22 cellular contexts compared by ENCODE assay signal in genomic region chr18:49412673-49413072, GRCh38. TPM values are rescaled to one million over a fixed set of nuclear protein-coding genes. Genes with fewer than 3 reads are reported as not detected.
A peak's percentile ranks its signal among the peaks of the same experiment; 100 is the strongest.
DNase-seq lines count a peak whose midpoint lies in the region; ATAC-seq, FAIRE-seq and TF ChIP-seq lines count a peak whose summit lies in the region.
"Had no signal": no experiment of that assay in that cellular context is flagged by ENCODE, and none has a peak within 500 bp of the region (broad histone marks: within the 10 kb centered on the region; RNA-seq: fewer than 3 reads in every experiment).

No MANE protein-coding gene starts in this region.

- peaks cover 35 to 54% (median 43%) of the 10 kb centered on the region in 4 donors for H3K4me1 Mint-ChIP-seq in CD4-positive, CD25-positive, alpha-beta regulatory T cell
- peaks cover 19% of the 10 kb centered on the region for H3K4me1 Mint-ChIP-seq in activated CD8-positive, alpha-beta T cell treated with anti-CD3 and anti-CD28 coated beads, Interleukin-2, amount 10 ng/mL, durations not matched to agents 7 days and 5 days (ENCODE audit: low read depth)
- H3K4me1 Mint-ChIP-seq in naive thymus-derived CD4-positive, alpha-beta T cell, result peaks cover 13 to 51% (median 47%) of the 10 kb centered on the region in 7 donors

- no peaks in the 10 kb centered on the region for H3K27me3 Mint-ChIP-seq in CD4-positive, CD25-positive, alpha-beta regulatory T cell
- no peaks in the 10 kb centered on the region for H3K27me3 Mint-ChIP-seq in activated CD8-positive, alpha-beta T cell treated with anti-CD3 and anti-CD28 coated beads, Interleukin-2, amount 10 ng/mL, durations not matched to agents 7 days and 5 days (ENCODE audit: low read depth)
- H3K27me3 Mint-ChIP-seq in naive thymus-derived CD4-positive, alpha-beta T cell, result no peaks in the 10 kb centered on the region
- H3K27me3 Mint-ChIP-seq: B cell had no signal

- peaks cover 16% of the 10 kb centered on the region for H3K4me1 ChIP-seq in CD4-positive, CD25-positive, alpha-beta regulatory T cell (ENCODE audit: control insufficient read depth, insufficient read depth, low read length, poor library complexity, severe bottlenecking)
- peaks cover 0 to 16% of the 10 kb centered on the region in 2 donors for H3K4me1 ChIP-seq in naive thymus-derived CD4-positive, alpha-beta T cell (ENCODE audit: control insufficient read depth in 2 of 2, insufficient read depth in 2 of 2, low read length in 2 of 2)
- H3K4me1 ChIP-seq in A673 (ENCODE audit: insufficient read depth, low read length, poor library complexity, severe bottlenecking), result peaks cover 13% of the 10 kb centered on the region
- H3K4me1 ChIP-seq: testis had no signal

- H3K36me3 Mint-ChIP-seq in CD4-positive, CD25-positive, alpha-beta regulatory T cell, result peaks cover 10% of the 10 kb centered on the region
- peaks cover 11% of the 10 kb centered on the region for H3K36me3 Mint-ChIP-seq in activated CD8-positive, alpha-beta T cell treated with anti-CD3 and anti-CD28 coated beads, Interleukin-2, amount 10 ng/mL, durations not matched to agents 7 days and 5 days (ENCODE audit: low read depth)
- H3K36me3 Mint-ChIP-seq in naive thymus-derived CD4-positive, alpha-beta T cell, result peaks cover 0 to 23% (median 5%) of the 10 kb centered on the region in 5 donors

- peak overlapping the region; percentile 28 for H3K4me3 ChIP-seq in CD4-positive, CD25-positive, alpha-beta regulatory T cell (ENCODE audit: low read depth, low read length)
- no peak overlapping the region for H3K4me3 ChIP-seq in naive thymus-derived CD4-positive, alpha-beta T cell (ENCODE audit: low read length)
- H3K4me3 ChIP-seq in A673 (ENCODE audit: low read depth, low read length, poor library complexity, severe bottlenecking), result no peak overlapping the region
- H3K4me3 ChIP-seq: hepatocyte, SK-N-MC, testis had no signal

- H3K27ac ChIP-seq in CD4-positive, CD25-positive, alpha-beta regulatory T cell (ENCODE audit: insufficient read depth, low read length, poor library complexity, severe bottlenecking), result peak overlapping the region; percentile 57
- H3K27ac ChIP-seq in naive thymus-derived CD4-positive, alpha-beta T cell (ENCODE audit: low read depth, low read length), result no peak overlapping the region
- H3K27ac ChIP-seq in A673 (ENCODE audit: low read depth, low read length, poor library complexity, severe bottlenecking), result no peak overlapping the region
- H3K27ac ChIP-seq: hepatocyte, SK-N-MC, testis had no signal

- no peaks in the 10 kb centered on the region for H3K9me3 Mint-ChIP-seq in CD4-positive, CD25-positive, alpha-beta regulatory T cell
- no peaks in the 10 kb centered on the region for H3K9me3 Mint-ChIP-seq in activated CD8-positive, alpha-beta T cell treated with anti-CD3 and anti-CD28 coated beads, Interleukin-2, amount 10 ng/mL, durations not matched to agents 7 days and 5 days (ENCODE audit: insufficient read depth)
- peaks cover 0 to 2% (median 0%) of the 10 kb centered on the region in 11 donors for H3K9me3 Mint-ChIP-seq in naive thymus-derived CD4-positive, alpha-beta T cell

- no peak for ATAC-seq in CD4-positive, CD25-positive, alpha-beta regulatory T cell (ENCODE audit: low read depth in 2 of 2)
- no peak for ATAC-seq in activated CD8-positive, alpha-beta T cell treated with anti-CD3 and anti-CD28 coated beads, Interleukin-2, amount 10 ng/mL, durations not matched to agents 7 days and 5 days
- no peak for ATAC-seq in naive thymus-derived CD4-positive, alpha-beta T cell
- ATAC-seq: HCT116 had no signal

- H3K27ac Mint-ChIP-seq in CD4-positive, CD25-positive, alpha-beta regulatory T cell, result peak overlapping the region; percentile 41 to 84 (median 44)
- peak overlapping the region; percentile 2 for H3K27ac Mint-ChIP-seq in activated CD8-positive, alpha-beta T cell treated with anti-CD3 and anti-CD28 coated beads, Interleukin-2, amount 10 ng/mL, durations not matched to agents 7 days and 5 days
- peak overlapping the region; percentile 13 to 83 (median 77) for H3K27ac Mint-ChIP-seq in naive thymus-derived CD4-positive, alpha-beta T cell
- H3K27ac Mint-ChIP-seq: B cell had no signal

- H3K27me3 ChIP-seq in CD4-positive, CD25-positive, alpha-beta regulatory T cell (ENCODE audit: control insufficient read depth, insufficient read depth, low read length), result no peaks in the 10 kb centered on the region
- no peaks in the 10 kb centered on the region for H3K27me3 ChIP-seq in naive thymus-derived CD4-positive, alpha-beta T cell (ENCODE audit: control insufficient read depth in 2 of 2, insufficient read depth in 2 of 2, low read length in 2 of 2)
- H3K27me3 ChIP-seq in A673 (replicated peaks; ENCODE audit: insufficient read depth, low read depth, low read length, poor library complexity), result no peaks in the 10 kb centered on the region
- H3K27me3 ChIP-seq: hepatocyte, testis had no signal

- no peaks in the 10 kb centered on the region for H3K9me3 ChIP-seq in CD4-positive, CD25-positive, alpha-beta regulatory T cell (ENCODE audit: control insufficient read depth in 2 of 2, low read length in 2 of 2)
- H3K9me3 ChIP-seq in naive thymus-derived CD4-positive, alpha-beta T cell (ENCODE audit: control insufficient read depth in 2 of 3, low read length in 3 of 3), result no peaks in the 10 kb centered on the region
- H3K9me3 ChIP-seq in A673 (ENCODE audit: low read depth, low read length, poor library complexity, severe bottlenecking), result no peaks in the 10 kb centered on the region
- H3K9me3 ChIP-seq: testis had no signal

- no peak for TF ChIP-seq CTCF in A673 (conservative IDR thresholded peaks at IDR 0.05; ENCODE audit: low read depth, low read length)

- FAIRE-seq in GM12891 (lab: Jason Lieb, UNC), result peak; percentile 33
- FAIRE-seq: GM19239, TTC549 had no signal

- POLR2A ChIA-PET in activated CD8-positive, alpha-beta T cell treated with anti-CD3 and anti-CD28 coated beads, Interleukin-2, amount 10 ng/mL, durations not matched to agents 7 days and 5 days (lab: Charles Lee), result no interaction called here
- POLR2A ChIA-PET in naive thymus-derived CD4-positive, alpha-beta T cell (lab: Charles Lee), result interaction anchor here (0.7 to 1.1 kb wide), 2 partner anchors 47 to 75 kb away, joined by 4 read pairs; partner anchors contain the start of gene C18orf32
- POLR2A ChIA-PET in A673 (lab: Charles Lee; ENCODE audit: low non-redundant PET), result no interaction called here

- peak overlapping the region; percentile 7 to 61 (median 20) for H3K4me3 Mint-ChIP-seq in CD4-positive, CD25-positive, alpha-beta regulatory T cell
- H3K4me3 Mint-ChIP-seq in activated CD8-positive, alpha-beta T cell treated with anti-CD3 and anti-CD28 coated beads, Interleukin-2, amount 10 ng/mL, durations not matched to agents 7 days and 5 days, result no peak overlapping the region
- peak overlapping the region in 8 of 10 donors; percentile 1 to 61 (median 38) for H3K4me3 Mint-ChIP-seq in naive thymus-derived CD4-positive, alpha-beta T cell
- H3K4me3 Mint-ChIP-seq: B cell had no signal

- TF ChIP-seq POLR2A in GM12891 (IDR thresholded peaks at IDR 0.05; ENCODE audit: low read depth, low read length), result no peak

- DNase-seq in CD4-positive, CD25-positive, alpha-beta regulatory T cell, result peak in 1 of 3 donors; percentile 54
- DNase-seq in GM12891 (ENCODE audit: insufficient read length, low spot score) (no peak), glomerular visceral epithelial cell (ENCODE audit: extremely low spot score) (no peak), A172 (ENCODE audit: low spot score) (no peak), A673 (ENCODE audit: low spot score) (no peak), superior temporal gyrus (ENCODE audit: extremely low spot score) (no peak)
- DNase-seq in activated CD8-positive, alpha-beta T cell treated with anti-CD3 and anti-CD28 coated beads, Interleukin-2, amount 10 ng/mL, durations not matched to agents 7 days and 5 days, result no peak
- peak in 3 of 9 donors; percentile 15 to 31 (median 21) for DNase-seq in naive thymus-derived CD4-positive, alpha-beta T cell
- DNase-seq: activated CD8-positive, alpha-beta memory T cell treated with anti-CD3 and anti-CD28 coated beads for 24 hours; activated naive CD4-positive, alpha-beta T cell treated with anti-CD3 and anti-CD28 coated beads, Interleukin-2, amount 50 U/mL, for 16 hours; DMS53; midbrain; NCI-H1092; NCI-H2081 treated with DMSO at 0.1 percent for 48 hours; stimulated activated CD4-positive, alpha-beta T cell treated with anti-CD3 and anti-CD28 coated beads, Interleukin-2, amount 100 ng/mL, for 24 hours; testis had no signal

- peaks cover 8% of the 10 kb centered on the region for H3K36me3 ChIP-seq in CD4-positive, CD25-positive, alpha-beta regulatory T cell (ENCODE audit: control insufficient read depth, insufficient read depth, low read length)
- H3K36me3 ChIP-seq in naive thymus-derived CD4-positive, alpha-beta T cell (ENCODE audit: control insufficient read depth in 2 of 3, insufficient read depth in 3 of 3, low read length in 3 of 3), result peaks cover 0 to 8% (median 0%) of the 10 kb centered on the region in 3 experiments
- H3K36me3 ChIP-seq in A673 (ENCODE audit: insufficient read depth, low read length, poor library complexity, severe bottlenecking), result no peaks in the 10 kb centered on the region

- CTCF ChIA-PET in activated CD8-positive, alpha-beta T cell treated with anti-CD3 and anti-CD28 coated beads, Interleukin-2, amount 10 ng/mL, durations not matched to agents 7 days and 5 days (lab: Charles Lee), result interaction anchor here (1.7 kb wide), 1 partner anchor 174 kb away, joined by 4 read pairs; no protein-coding TSS in a partner anchor
- CTCF ChIA-PET in naive thymus-derived CD4-positive, alpha-beta T cell (lab: Charles Lee), result interaction anchor here (0.7 to 1.2 kb wide), 3 partner anchors 99 to 237 kb away, joined by 3 read pairs; no protein-coding TSS in a partner anchor
- CTCF ChIA-PET in A673 (lab: Charles Lee), result no interaction called here

- intact Hi-C loops in naive thymus-derived CD4-positive, alpha-beta T cell (cut with micrococcal nuclease), result loop anchor here in 1 of 2 donors (5.0 kb wide), 1 partner anchor 50 kb away; the partner anchor contains the start of gene DYM
- intact Hi-C loops in A673 (cut with micrococcal nuclease; ENCODE audit: unreplicated experiment), result loop anchor here (10.0 kb wide), 1 partner anchor 368 kb away; no protein-coding TSS in a partner anchor

- no TSS peak for BruUV-seq in A673 (replicated peaks; lab: Mats Ljungman, UMichigan)

TF ChIP-seq in GM12891, 5 proteins besides CTCF, POLR2A, EP300 and RAD21 (continues in another document):
- no peak for TF ChIP-seq SPI1 (IDR thresholded peaks at IDR 0.05; ENCODE audit: low read depth, low read length)
- TF ChIP-seq TAF1 (IDR thresholded peaks at IDR 0.05; ENCODE audit: low read depth, low read length), result no peak
- TF ChIP-seq PAX5 (IDR thresholded peaks at IDR 0.05; ENCODE audit: insufficient read depth, low read length, severe bottlenecking), result no peak

RNA-seq across cellular contexts. Expression of gene DYM, which starts 47.8 kb away (rescaled TPM):
- total RNA-seq in CD4-positive, CD25-positive, alpha-beta regulatory T cell, result 67.3 TPM
- polyA plus RNA-seq in CD4-positive, CD25-positive, alpha-beta regulatory T cell, result 10 to 100 TPM; 30.1 to 42.4 (median 35.3) TPM
- polyA plus RNA-seq in GM12891 (2012; ENCODE audit: low read depth, missing spikeins), result 24.0 TPM
- total RNA-seq in activated CD8-positive, alpha-beta T cell treated with anti-CD3 and anti-CD28 coated beads, Interleukin-2, amount 10 ng/mL, durations not matched to agents 7 days and 5 days, result 10 to 100 TPM; 61.9 to 68.1 TPM
- total RNA-seq in naive thymus-derived CD4-positive, alpha-beta T cell, result 10 to 100 TPM; 60.3 to 71.0 (median 64.1) TPM
- 10 to 100 TPM; 29.2 to 41.6 TPM for polyA plus RNA-seq in naive thymus-derived CD4-positive, alpha-beta T cell
- 16.7 and 23.6 TPM in 2 replicates for total RNA-seq in A172 (2014; rRNA removed; shearing (Covaris generic))
- 56.2 and 63.2 TPM in 2 replicates for total RNA-seq in A673 (2021)

Comparison
In these comparisons a context has a peak if more than half of its experiments do, and no peak if none do; other contexts are left out.
1. H3K27ac Mint-ChIP-seq: peak in every context shown above with its lines; median percentile 77 in naive thymus-derived CD4-positive, alpha-beta T cell; 44 in CD4-positive, CD25-positive, alpha-beta regulatory T cell; 2 in activated CD8-positive, alpha-beta T cell treated with anti-CD3 and anti-CD28 coated beads, Interleukin-2, amount 10 ng/mL, durations not matched to agents 7 days and 5 days.